In genomic region chr3:185585862-185586643, GRCh38 we compare ENCODE assay signal across 8 cellular contexts.
A peak's percentile ranks its signal among the peaks of the same experiment; 100 is the strongest.
DNase-seq lines count a peak whose midpoint lies in the region; ATAC-seq and TF ChIP-seq lines count a peak whose summit lies in the region.

Gene SENP2 (plus strand): TSS chr3:185586295. CDS start chr3:185586414, 119 bp downstream.

- peak; percentile 97 for DNase-seq in AG09319 (ENCODE audit: extremely low read depth, low read depth)
- peak; percentile 99 for DNase-seq in NCI-H446 treated with DMSO at 0.1 percent for 48 hours (lab: John Stamatoyannopoulos, UW)
- DNase-seq in cerebellar cortex (ENCODE audit: low spot score) = peak; percentile 100
- peak; percentile 98 for DNase-seq in iris pigment epithelial cell (ENCODE audit: low read depth)
- DNase-seq in stimulated activated CD4-positive, alpha-beta T cell treated with anti-CD3 and anti-CD28 coated beads, Interleukin-12 subunit alpha, Interleukin-12 subunit beta, amount 100 ng/mL, for 24 hours (ENCODE audit: low read depth in 2 of 2) = peak; percentile 99 to 100

- peak; percentile 96 for ATAC-seq in GM19035 (IDR thresholded peaks at IDR 0.05; ENCODE audit: unreplicated experiment)
- ATAC-seq in HG03354 (IDR thresholded peaks at IDR 0.05; ENCODE audit: poor library complexity, severe bottlenecking, unreplicated experiment) = peak; percentile 97
- ATAC-seq in activated CD4-positive, CD25-positive, alpha-beta regulatory T cell treated with anti-CD3 and anti-CD28 coated beads, Interleukin-2, amount 50 U/mL, for 24 hours = peak; percentile 98

- TF ChIP-seq CTCF in AG09319 (IDR thresholded peaks at IDR 0.05; ENCODE audit: low read depth, low read length) = no peak

Comparison
In these comparisons a context has a peak if more than half of its experiments do, and no peak if none do; other contexts are left out.
1. Peak in every context shown above with its lines: DNase-seq and ATAC-seq.